ENCODE assay signal across 18 cellular contexts in the genomic region with DNA sequence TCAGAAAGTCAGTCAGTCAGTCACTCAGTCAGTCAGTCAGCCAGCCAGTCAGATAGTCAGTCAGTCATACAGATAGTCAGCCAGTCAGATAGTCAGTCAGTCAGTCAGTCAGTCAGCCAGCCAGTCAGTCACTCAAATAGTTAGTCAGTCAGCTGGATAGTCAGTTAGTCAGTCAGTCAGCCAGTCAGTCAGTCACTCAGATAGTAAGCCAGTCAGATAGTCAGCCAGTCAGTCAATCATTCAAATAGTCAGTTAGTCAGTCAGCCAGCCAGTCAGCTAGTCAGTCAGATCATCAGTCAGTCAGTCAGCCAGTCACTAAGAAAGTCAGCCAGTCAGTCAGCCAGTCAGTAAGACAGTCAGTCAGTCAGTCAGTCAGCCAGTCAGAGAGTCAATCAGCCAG.
DNase-seq lines count a peak whose midpoint lies in the region; ATAC-seq and TF ChIP-seq lines count a peak whose summit lies in the region.
"Had no signal": no experiment of that assay in that cellular context is flagged by ENCODE, and none has a peak within 500 bp of the region (broad histone marks: within the 10 kb centered on the region; RNA-seq: fewer than 3 reads in every experiment).

No MANE protein-coding gene starts in this region.

- H4K20me1 ChIP-seq in Karpas-422 (ENCODE audit: insufficient read depth, low read depth, low read length) = no peaks in the 10 kb centered on the region
- no peaks in the 10 kb centered on the region for H4K20me1 ChIP-seq in smooth muscle cell (ENCODE audit: low read depth)
- H4K20me1 ChIP-seq in GM23248 (ENCODE audit: insufficient read depth) = no peaks in the 10 kb centered on the region
- H4K20me1 ChIP-seq: BLaER1 had no signal

- H3K79me1 ChIP-seq in neuronal stem cell (ENCODE audit: low read depth, low read length) = no peaks in the 10 kb centered on the region

- H3K4ac ChIP-seq in neuronal stem cell (ENCODE audit: low read length) = no peak overlapping the region

- no peak overlapping the region for H2BK15ac ChIP-seq in neuronal stem cell (ENCODE audit: low read length)

- H3F3A ChIP-seq in smooth muscle cell (ENCODE audit: low read depth) (no peaks in the 10 kb centered on the region), GM23248 (ENCODE audit: insufficient read depth) (no peaks in the 10 kb centered on the region)

- H2AK5ac ChIP-seq in neuronal stem cell (ENCODE audit: low read depth, low read length) = no peak overlapping the region

- H4K8ac ChIP-seq in neuronal stem cell (ENCODE audit: low read depth, low read length) = no peak overlapping the region

- H3K9me2 ChIP-seq in Karpas-422 (replicated peaks; ENCODE audit: insufficient read depth, low read length) (no peaks in the 10 kb centered on the region), GM23248 (ENCODE audit: insufficient read depth) (no peaks in the 10 kb centered on the region)

- no peaks in the 10 kb centered on the region for H3K36me3 ChIP-seq in neuronal stem cell (replicated peaks in 1 of 2; ENCODE audit: control insufficient read depth in 2 of 2, insufficient read depth in 2 of 2, low read length in 2 of 2)
- no peaks in the 10 kb centered on the region for H3K36me3 ChIP-seq in Karpas-422 (ENCODE audit: insufficient read depth, low read length)
- H3K36me3 ChIP-seq in smooth muscle cell (ENCODE audit: low read depth) = no peaks in the 10 kb centered on the region
- H3K36me3 ChIP-seq in GM23248 (ENCODE audit: low read depth) = no peaks in the 10 kb centered on the region
- H3K36me3 ChIP-seq: BLaER1 had no signal

- H2BK120ac ChIP-seq in neuronal stem cell (ENCODE audit: low read depth, low read length) = no peak overlapping the region

- H3K23ac ChIP-seq in neuronal stem cell (ENCODE audit: low read depth, low read length, poor library complexity) = no peak overlapping the region

- H3K9ac ChIP-seq in neuronal stem cell (ENCODE audit: low read depth, low read length, poor library complexity) (no peak overlapping the region), Karpas-422 (ENCODE audit: low read length) (no peak overlapping the region), smooth muscle cell (ENCODE audit: low read depth) (no peak overlapping the region), GM23248 (no peak overlapping the region)
- H3K9ac ChIP-seq: BLaER1 had no signal

- 0 out of 2 replicates have a peak overlapping the region, but pooled peaks have one; percentile 0 for H3K27ac ChIP-seq in C4-2B
- H3K27ac ChIP-seq in VCaP = peak overlapping the region; percentile 53
- H3K27ac ChIP-seq in foreskin keratinocyte = no peak overlapping the region
- no peak overlapping the region for H3K27ac ChIP-seq in neuronal stem cell (replicated peaks; ENCODE audit: low read length)
- H3K27ac ChIP-seq in Karpas-422 (ENCODE audit: low read length) = no peak overlapping the region
- no peak overlapping the region for H3K27ac ChIP-seq in smooth muscle cell (ENCODE audit: low read depth)
- H3K27ac ChIP-seq in GM23248 = no peak overlapping the region
- H3K27ac ChIP-seq: 22Rv1, A549, BLaER1 had no signal

- H2BK5ac ChIP-seq in neuronal stem cell (ENCODE audit: low read length) = no peak overlapping the region

- DNase-seq in foreskin keratinocyte (peak in 1 of 2 donors; percentile 13), neuronal stem cell (ENCODE audit: low spot score) (no peak), Karpas-422 (no peak), smooth muscle cell (lab: John Stamatoyannopoulos, UW; ENCODE audit: unreplicated experiment) (no peak), GM23248 (no peak)
- no peak for DNase-seq in activated naive CD4-positive, alpha-beta T cell treated with anti-CD3 and anti-CD28 coated beads, Interleukin-2, amount 50 U/mL, for 16 hours
- DNase-seq: Calu3; CD8-positive, alpha-beta T cell; DMS79 treated with DMSO at 0.1 percent for 48 hours; GF-D8; HCEC 1CT; IMR-90 had no signal

- H3K79me2 ChIP-seq in Karpas-422 (ENCODE audit: low read length) (no peaks in the 10 kb centered on the region), smooth muscle cell (ENCODE audit: low read depth) (no peaks in the 10 kb centered on the region), GM23248 (ENCODE audit: insufficient read depth) (no peaks in the 10 kb centered on the region)

- H2AFZ ChIP-seq in neuronal stem cell (ENCODE audit: low read length) = no peak overlapping the region
- no peak overlapping the region for H2AFZ ChIP-seq in Karpas-422 (ENCODE audit: low read length)
- no peak overlapping the region for H2AFZ ChIP-seq in smooth muscle cell (ENCODE audit: low read depth)
- no peak overlapping the region for H2AFZ ChIP-seq in GM23248

- H3K4me2 ChIP-seq in neuronal stem cell (ENCODE audit: insufficient read depth, low read length, poor library complexity, severe bottlenecking) = no peak overlapping the region
- no peak overlapping the region for H3K4me2 ChIP-seq in Karpas-422 (ENCODE audit: low read depth, low read length, poor library complexity, severe bottlenecking)
- no peak overlapping the region for H3K4me2 ChIP-seq in smooth muscle cell
- H3K4me2 ChIP-seq in GM23248 (ENCODE audit: unreplicated experiment) = no peak overlapping the region
- H3K4me2 ChIP-seq: A549, BLaER1 had no signal

- H4K91ac ChIP-seq in neuronal stem cell (ENCODE audit: low read depth, low read length, poor library complexity) = no peak overlapping the region

- TF ChIP-seq CTCF in C4-2B (conservative IDR thresholded peaks at IDR 0.05) (no peak), VCaP (conservative IDR thresholded peaks at IDR 0.05) (no peak), foreskin keratinocyte (conservative IDR thresholded peaks at IDR 0.05) (no peak), smooth muscle cell (IDR thresholded peaks at IDR 0.05; ENCODE audit: borderline replicate concordance, insufficient read depth, poor library complexity, severe bottlenecking) (no peak)

- H3K9me3 ChIP-seq in neuronal stem cell (replicated peaks in 1 of 2; ENCODE audit: control insufficient read depth in 2 of 2, insufficient read depth in 1 of 2, low read depth in 1 of 2, low read length in 2 of 2) (peaks cover 0 to 2% of the 10 kb centered on the region in 2 donors), Karpas-422 (ENCODE audit: low read length) (no peaks in the 10 kb centered on the region), smooth muscle cell (replicated peaks; ENCODE audit: low read depth) (no peaks in the 10 kb centered on the region), GM23248 (ENCODE audit: low read depth) (no peaks in the 10 kb centered on the region)
- H3K9me3 ChIP-seq: A549, BLaER1 had no signal

- H3K18ac ChIP-seq in neuronal stem cell (ENCODE audit: low read length) = no peak overlapping the region

- ATAC-seq in foreskin keratinocyte = peak; percentile 55
- ATAC-seq: A549; CD8-positive, alpha-beta T cell; K562 had no signal

- H3K4me1 ChIP-seq in foreskin keratinocyte (no peaks in the 10 kb centered on the region), neuronal stem cell (ENCODE audit: control insufficient read depth in 2 of 2, insufficient read depth in 1 of 2, low read depth in 1 of 2, low read length in 2 of 2) (peaks cover 0 to 7% of the 10 kb centered on the region in 2 donors), Karpas-422 (ENCODE audit: low read length) (no peaks in the 10 kb centered on the region), smooth muscle cell (ENCODE audit: low read depth) (no peaks in the 10 kb centered on the region), GM23248 (ENCODE audit: insufficient read depth) (no peaks in the 10 kb centered on the region; the same call in 1 of the 2 replicates)
- H3K4me1 ChIP-seq: A549 had no signal

- no peak overlapping the region for H3K4me3 ChIP-seq in neuronal stem cell (ENCODE audit: low read length in 2 of 2)
- no peak overlapping the region for H3K4me3 ChIP-seq in Karpas-422 (ENCODE audit: low read length)
- no peak overlapping the region for H3K4me3 ChIP-seq in smooth muscle cell
- H3K4me3 ChIP-seq in GM23248 = no peak overlapping the region
- H3K4me3 ChIP-seq: A549, BLaER1, K562 had no signal

- in situ Hi-C loops in GM23248 (cut with MboI) = loop anchor here (25.0 kb wide), 2 partner anchors 577 to 852 kb away; no protein-coding TSS in a partner anchor

- no peak overlapping the region for H2BK12ac ChIP-seq in neuronal stem cell (ENCODE audit: low read length)

- H3K27me3 ChIP-seq in foreskin keratinocyte = no peaks in the 10 kb centered on the region
- H3K27me3 ChIP-seq in neuronal stem cell (ENCODE audit: control insufficient read depth in 3 of 3, insufficient read depth in 3 of 3, low read depth in 1 of 3, low read length in 3 of 3) = no peaks in the 10 kb centered on the region
- H3K27me3 ChIP-seq in Karpas-422 (ENCODE audit: low read length) = no peaks in the 10 kb centered on the region
- H3K27me3 ChIP-seq in smooth muscle cell (ENCODE audit: low read depth) = no peaks in the 10 kb centered on the region
- H3K27me3 ChIP-seq in GM23248 (replicated peaks; ENCODE audit: insufficient read depth) = no peaks in the 10 kb centered on the region; the same call in none of the 2 replicates
- H3K27me3 ChIP-seq: BLaER1 had no signal

- H3K14ac ChIP-seq in neuronal stem cell (ENCODE audit: low read length) = peak overlapping the region; percentile 42

Comparison
In these comparisons a context has a peak if more than half of its experiments do, and no peak if none do; other contexts are left out.
1. H3K27ac ChIP-seq: peak in C4-2B (single experiment) and VCaP (single experiment); none in foreskin keratinocyte (single experiment), neuronal stem cell (single experiment), Karpas-422 (single experiment), smooth muscle cell (single experiment) and GM23248 (single experiment).